In genomic region chr6:157403011-157403683, GRCh38 we compare ENCODE assay signal across 28 cellular contexts.
"Had no signal": no experiment of that assay in that cellular context is flagged by ENCODE, and none has a peak within 500 bp of the region (broad histone marks: within the 10 kb centered on the region; RNA-seq: fewer than 3 reads in every experiment).

No MANE protein-coding gene starts in this region.

- H3K36me3 ChIP-seq: brain microvascular endothelial cell, WERI-Rb-1 had no signal

- DNase-seq: activated CD4-positive, alpha-beta memory T cell treated with anti-CD3 and anti-CD28 coated beads, Interleukin-2, amount 10 ng/mL, durations not matched to agents 7 days and 5 days; activated CD4-positive, alpha-beta T cell treated with anti-CD3 and anti-CD28 coated beads for 1 hour; activated CD4-positive, alpha-beta T cell treated with anti-CD3 and anti-CD28 coated beads for 48 hours; activated CD4-positive, CD25-positive, alpha-beta regulatory T cell; activated CD8-positive, alpha-beta memory T cell treated with anti-CD3 and anti-CD28 coated beads for 24 hours; activated CD8-positive, alpha-beta memory T cell treated with anti-CD3 and anti-CD28 coated beads, Interleukin-2, amount 10 ng/mL, durations not matched to agents 7 days and 5 days; activated CD8-positive, alpha-beta memory T cell treated with anti-CD3 and anti-CD28 coated beads, Interleukin-2, amount 50 U/mL, for 48 hours; activated effector memory CD4-positive, alpha-beta T cell treated with Interleukin-2 at 50 U/mL for 16 hours; activated naive CD4-positive, alpha-beta T cell; activated naive CD4-positive, alpha-beta T cell treated with anti-CD3 and anti-CD28 coated beads, Interleukin-2, amount 50 U/mL, for 16 hours; activated naive CD8-positive, alpha-beta T cell treated with anti-CD3 and anti-CD28 coated beads for 36 hours; activated T-cell treated with anti-CD3 and anti-CD28 coated beads, Interleukin-2, amount 50 U/mL, for 48 hours; amniotic stem cell; aorta; brain microvascular endothelial cell; central memory CD4-positive, alpha-beta T cell; MM.1S; MV-4-11; NCI-H1092; NCI-H187; NCI-H524 treated with DMSO at 0.1 percent for 48 hours; OCI-M1; Right ventricle myocardium superior; SW 1271; T-helper 1 cell; T-helper 2 cell; T-helper 9 cell had no signal

- H3K27me3 ChIP-seq: brain microvascular endothelial cell had no signal

- ATAC-seq: activated CD8-positive, alpha-beta memory T cell treated with anti-CD3 and anti-CD28 coated beads, Interleukin-2, amount 10 ng/mL, durations not matched to agents 7 days and 5 days had no signal

- H3K27ac ChIP-seq: brain microvascular endothelial cell, WERI-Rb-1 had no signal
